16 cellular contexts compared by ENCODE assay signal in the genomic region with DNA sequence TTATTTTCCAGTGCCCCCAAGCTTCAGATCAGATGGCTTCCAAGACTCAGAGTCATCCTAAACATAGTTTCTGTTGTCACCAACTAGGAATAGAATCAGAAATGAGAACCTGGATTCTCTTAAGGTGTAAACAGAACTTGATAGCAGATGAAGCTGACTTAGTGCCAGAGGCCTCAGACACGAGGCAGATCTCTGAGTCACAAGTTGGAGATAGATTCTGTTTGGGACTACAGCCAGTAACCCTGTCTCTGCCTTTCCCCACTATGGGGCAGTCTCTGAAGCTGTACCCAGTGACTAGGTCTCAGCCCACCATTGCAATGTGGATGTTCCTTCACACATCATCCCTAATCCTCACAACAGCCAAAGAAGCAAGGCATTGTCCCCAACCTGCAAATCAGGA. TPM values are rescaled to one million over a fixed set of nuclear protein-coding genes. Genes with fewer than 3 reads are reported as not detected.
DNase-seq lines count a peak whose midpoint lies in the region; ATAC-seq, FAIRE-seq and TF ChIP-seq lines count a peak whose summit lies in the region.
"Had no signal": no experiment of that assay in that cellular context is flagged by ENCODE, and none has a peak within 500 bp of the region (broad histone marks: within the 10 kb centered on the region; RNA-seq: fewer than 3 reads in every experiment).

No MANE protein-coding gene starts in this region.

- H3K9me3 ChIP-seq in MG63 (no peaks in the 10 kb centered on the region), keratinocyte (ENCODE audit: control insufficient read depth, low read depth, low read length) (no peaks in the 10 kb centered on the region)
- H3K9me3 ChIP-seq: neutrophil, suprapubic skin had no signal

- no peaks in the 10 kb centered on the region for H3K9me1 ChIP-seq in keratinocyte (ENCODE audit: control insufficient read depth, extremely low read depth, insufficient read depth, low read length)

- CTCF ChIA-PET in T-cell (lab: Charles Lee) = interaction anchor here in 1 of 2 donors (0.7 kb wide), 1 partner anchor 9 kb away, joined by 3 read pairs; no protein-coding TSS in a partner anchor

- no peaks in the 10 kb centered on the region for H3K27me3 Mint-ChIP-seq in T-cell

- H4K20me1 ChIP-seq in keratinocyte (ENCODE audit: control insufficient read depth, extremely low read depth, insufficient read depth, low read length) = no peaks in the 10 kb centered on the region

- TF ChIP-seq CTCF in AG09319 (IDR thresholded peaks at IDR 0.05; ENCODE audit: low read depth, low read length) = peak; percentile 9; the same call in 1 of the 2 replicates
- TF ChIP-seq CTCF in epithelial cell of esophagus (IDR thresholded peaks at IDR 0.05; ENCODE audit: insufficient read depth, low read depth, low read length, missing control alignments) = peak; percentile 18
- peak; percentile 15 to 27 (median 25) for TF ChIP-seq CTCF in keratinocyte (optimal IDR thresholded peaks at IDR 0.05 in 1 of 3, IDR thresholded peaks at IDR 0.05 in 1 of 3, conservative IDR thresholded peaks at IDR 0.05 in 1 of 3; ENCODE audit: extremely low read depth in 1 of 3, insufficient read depth in 2 of 3, low read length in 3 of 3)

- dilution Hi-C loops in keratinocyte (cut with MboI; ENCODE audit: extremely low pct_ligation_motif_present, low sequenced_read_pairs) = no loop called here

- FAIRE-seq in keratinocyte (lab: Jason Lieb, UNC) = peak; percentile 53

- H3K4me3 Mint-ChIP-seq in T-cell = no peak overlapping the region
- H3K4me3 Mint-ChIP-seq: immature natural killer cell had no signal

- DNase-seq in AG09319 (ENCODE audit: extremely low read depth, low read depth) (peak; percentile 24), MG63 (peak; percentile 42), epithelial cell of esophagus (ENCODE audit: low read depth) (peak; percentile 60), keratinocyte (ENCODE audit: low read depth, low spot score) (no peak), mucosa of gallbladder (ENCODE audit: low spot score) (no peak), T-cell (no peak), DMS79 treated with DMSO at 0.1 percent for 48 hours (lab: John Stamatoyannopoulos, UW) (no peak), SW480 (ENCODE audit: low spot score) (no peak)
- DNase-seq: activated CD4-positive, alpha-beta T cell treated with anti-CD3 and anti-CD28 coated beads for 1 hour; activated gamma-delta T cell; immature natural killer cell; MM.1S; SIG-M5; stimulated activated CD4-positive, alpha-beta T cell treated with anti-CD3 and anti-CD28 coated beads, Interleukin-4, amount 100 ng/mL, for 24 hours had no signal

- H3K4me3 ChIP-seq in MG63 (no peak overlapping the region), epithelial cell of esophagus (ENCODE audit: low read length) (no peak overlapping the region), keratinocyte (ENCODE audit: control insufficient read depth in 2 of 3, extremely low read depth in 1 of 3, insufficient read depth in 2 of 3, low read depth in 1 of 3, low read length in 3 of 3) (no peak overlapping the region)
- H3K4me3 ChIP-seq: suprapubic skin had no signal

- no peak overlapping the region for H3K27ac Mint-ChIP-seq in T-cell
- H3K27ac Mint-ChIP-seq: immature natural killer cell had no signal

- POLR2A ChIA-PET in T-cell (lab: Charles Lee) = interaction anchor here in 1 of 2 donors (0.6 kb wide), 1 partner anchor 55 kb away, joined by 3 read pairs; no protein-coding TSS in a partner anchor

- peaks cover 51% of the 10 kb centered on the region for H3K36me3 Mint-ChIP-seq in T-cell

- H3K9me3 Mint-ChIP-seq in T-cell = peaks cover 5 to 6% (median 5%) of the 10 kb centered on the region in 3 donors
- H3K9me3 Mint-ChIP-seq: immature natural killer cell had no signal

- no peak overlapping the region for H2AFZ ChIP-seq in keratinocyte (ENCODE audit: control insufficient read depth, low read length)

- no peaks in the 10 kb centered on the region for H3K79me2 ChIP-seq in keratinocyte (ENCODE audit: control insufficient read depth, insufficient read depth, low read length)

- H3K36me3 ChIP-seq in MG63 = peaks cover 6% of the 10 kb centered on the region; the same call in 1 of the 2 replicates
- peaks cover 7 to 9% of the 10 kb centered on the region in 2 experiments for H3K36me3 ChIP-seq in keratinocyte (ENCODE audit: control insufficient read depth in 2 of 2, extremely low read depth in 1 of 2, insufficient read depth in 2 of 2, low read length in 2 of 2)

- H3K4me1 Mint-ChIP-seq in T-cell = no peaks in the 10 kb centered on the region
- H3K4me1 Mint-ChIP-seq: immature natural killer cell had no signal

- H3K27me3 ChIP-seq in MG63 (no peaks in the 10 kb centered on the region), keratinocyte (ENCODE audit: control insufficient read depth, extremely low read depth, insufficient read depth, low read length) (no peaks in the 10 kb centered on the region)
- H3K27me3 ChIP-seq: neutrophil, suprapubic skin had no signal

- no peak overlapping the region for H3K9ac ChIP-seq in keratinocyte (ENCODE audit: control insufficient read depth, extremely low read depth, insufficient read depth, low read length)

- no peak for ATAC-seq in T-cell (replicated peaks in 1 of 4)

- no peak overlapping the region for H3K4me2 ChIP-seq in keratinocyte (ENCODE audit: control insufficient read depth, extremely low read depth, insufficient read depth, low read depth, low read length)

- H3K4me1 ChIP-seq in keratinocyte (ENCODE audit: control insufficient read depth, extremely low read depth, insufficient read depth, low read length) = peaks cover 4% of the 10 kb centered on the region
- H3K4me1 ChIP-seq: suprapubic skin had no signal

- no peak overlapping the region for H3K27ac ChIP-seq in keratinocyte (ENCODE audit: control insufficient read depth, insufficient read depth, low read length)
- H3K27ac ChIP-seq: neutrophil, suprapubic skin had no signal

RNA-seq across cellular contexts. Expression of gene NEU3, which starts 25.4 kb away (rescaled TPM):
- total RNA-seq in MG63 (2014; rRNA removed; shearing (Covaris generic); ENCODE audit: low replicate concordance) = 4.9 and 10.9 TPM in 2 replicates
- polyA plus RNA-seq in keratinocyte = 7.1 to 10.2 TPM (median 8.2 TPM) in 3 replicates
- polyA plus RNA-seq in keratinocyte (2011; ENCODE audit: low read depth) = 5.6 TPM
- 4.4 and 5.7 TPM in 2 replicates for polyA plus RNA-seq in keratinocyte (2011; cell fraction: cytosol; rRNA removed)
- polyA plus RNA-seq in keratinocyte (2011; cell fraction: nucleus; rRNA removed) = 19.7 and 19.9 TPM in 2 replicates
- polyA plus RNA-seq in keratinocyte (2012; ENCODE audit: low replicate concordance) = 3.1 and 4.9 TPM in 2 replicates
- polyA minus RNA-seq in keratinocyte = 11.8 to 21.3 TPM (median 21.2 TPM) in 3 replicates
- 16.1 TPM for polyA minus RNA-seq in keratinocyte (2011; cell fraction: cytosol; rRNA and poly(A)+ RNA removed)
- polyA minus RNA-seq in keratinocyte (2011; cell fraction: nucleus; rRNA and poly(A)+ RNA removed) = 21.2 and 24.8 TPM in 2 replicates
- total RNA-seq in mucosa of gallbladder (8.1 TPM), T-cell (10 to 100 TPM; 12.4 to 18.0 (median 13.0) TPM)

Comparison
In these comparisons a context has a peak if more than half of its experiments do, and no peak if none do; other contexts are left out.
1. DNase-seq: peak in AG09319 (single experiment), MG63 (single experiment) and epithelial cell of esophagus (single experiment); none in keratinocyte (single experiment), mucosa of gallbladder (single experiment), T-cell (0 of 34), DMS79 treated with DMSO at 0.1 percent for 48 hours (single experiment) and SW480 (single experiment).
2. Peak in every context shown above with its lines, with median percentiles within 50 percentile points of each other: CTCF ChIP-seq.